In the genomic region with DNA sequence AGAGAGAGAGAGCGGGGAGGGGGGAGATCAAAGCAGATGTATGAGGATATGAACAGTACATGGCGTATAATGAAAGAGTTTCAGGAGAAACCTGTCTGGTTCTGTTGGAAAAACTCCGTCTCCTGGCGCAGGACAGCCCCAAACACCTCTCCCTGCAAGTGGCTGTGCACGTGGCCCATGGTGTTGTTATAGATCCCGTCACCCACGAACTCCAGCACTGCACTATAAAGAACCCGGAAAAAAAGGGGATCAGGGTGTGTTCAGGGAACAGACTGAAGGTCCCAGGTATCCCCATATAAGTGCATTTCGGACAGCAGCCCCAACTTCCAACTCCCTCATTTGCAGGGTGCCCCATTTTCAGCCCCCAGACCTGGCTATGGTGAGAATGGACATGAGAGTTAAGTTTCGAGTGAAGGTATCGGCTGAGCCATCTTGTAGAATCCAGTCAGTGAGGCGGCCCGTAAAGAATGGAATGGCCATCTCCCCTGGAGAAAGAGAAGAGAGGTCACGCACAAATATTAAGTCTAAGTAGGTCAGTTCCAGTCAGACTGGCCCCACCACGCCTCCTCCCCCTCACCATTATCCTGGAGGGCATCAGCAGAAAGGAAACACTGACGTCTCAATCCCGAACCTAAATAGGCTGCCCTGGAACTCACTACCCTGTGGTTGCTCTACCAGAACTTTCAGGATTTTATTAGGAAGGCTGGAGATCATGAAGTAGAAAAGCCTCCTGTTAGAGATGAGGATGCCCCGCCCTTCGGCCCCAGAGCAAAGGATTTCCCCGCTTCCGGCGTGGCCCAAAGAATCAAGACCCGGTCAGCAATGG, we compare ENCODE assay signal across 8 cellular contexts. TPM values are rescaled to one million over a fixed set of nuclear protein-coding genes. Genes with fewer than 3 reads are reported as not detected.
DNase-seq lines count a peak whose midpoint lies in the region; ATAC-seq and TF ChIP-seq lines count a peak whose summit lies in the region.

No MANE protein-coding gene starts in this region.

- CTCF ChIA-PET in CD8-positive, alpha-beta memory T cell (lab: Charles Lee), result interaction anchor here (1.0 to 7.9 kb wide), 8 partner anchors 7 to 132 kb away, joined by 3 to 295 read pairs (median 26); partner anchors contain the start of genes PSMB8 and TAP2

- peak overlapping the region; percentile 97 for H3K27ac ChIP-seq in CD8-positive, alpha-beta memory T cell (ENCODE audit: low read depth, low read length)
- H3K27ac ChIP-seq in lung (ENCODE audit: low read depth in 1 of 2, low read length in 1 of 2) (peak overlapping the region; percentile 97 to 99), tibial artery (peak overlapping the region; percentile 92 to 96)

- no peaks in the 10 kb centered on the region for H3K9me3 Mint-ChIP-seq in CD8-positive, alpha-beta memory T cell
- H3K9me3 Mint-ChIP-seq in central memory CD8-positive, alpha-beta T cell, result no peaks in the 10 kb centered on the region

- intact Hi-C loops in tibial artery (cut with DNase I; ENCODE audit: low total_unique reads), result loop anchor here (2.0 kb wide), 1 partner anchor 13 kb away; the partner anchor contains the start of gene TAP2

- H3K9me3 ChIP-seq in CD8-positive, alpha-beta memory T cell (ENCODE audit: low read length), result no peaks in the 10 kb centered on the region
- H3K9me3 ChIP-seq in lung (ENCODE audit: control insufficient read depth in 2 of 2, insufficient read depth in 1 of 2, low read length in 1 of 2) (no peaks in the 10 kb centered on the region), tibial artery (no peaks in the 10 kb centered on the region)

- peaks cover 73 to 80% (median 77%) of the 10 kb centered on the region in 3 donors for H3K4me1 Mint-ChIP-seq in CD8-positive, alpha-beta memory T cell
- peaks cover 74% of the 10 kb centered on the region for H3K4me1 Mint-ChIP-seq in central memory CD8-positive, alpha-beta T cell

- no peaks in the 10 kb centered on the region for H3K27me3 ChIP-seq in CD8-positive, alpha-beta memory T cell (ENCODE audit: insufficient read depth, low read length, poor library complexity, severe bottlenecking)
- no peaks in the 10 kb centered on the region for H3K27me3 ChIP-seq in lung (ENCODE audit: control insufficient read depth, insufficient read depth)
- no peaks in the 10 kb centered on the region for H3K27me3 ChIP-seq in tibial artery

- WGBS in lung, 2 donors, result 40 to 52% methylated on average over 23 of the region's 23 CpGs

- H3K27ac Mint-ChIP-seq in CD8-positive, alpha-beta memory T cell, result peak overlapping the region; percentile 98 to 100 (median 100)
- H3K27ac Mint-ChIP-seq in central memory CD8-positive, alpha-beta T cell (ENCODE audit: low read depth), result peak overlapping the region; percentile 99

- peaks cover 36 to 92% (median 52%) of the 10 kb centered on the region in 3 donors for H3K36me3 Mint-ChIP-seq in CD8-positive, alpha-beta memory T cell
- H3K36me3 Mint-ChIP-seq in central memory CD8-positive, alpha-beta T cell (ENCODE audit: insufficient read depth), result peaks cover 86% of the 10 kb centered on the region

- peak overlapping the region; percentile 95 to 100 (median 99) for H3K4me3 Mint-ChIP-seq in CD8-positive, alpha-beta memory T cell
- peak overlapping the region; percentile 97 for H3K4me3 Mint-ChIP-seq in central memory CD8-positive, alpha-beta T cell

- H3K4me3 ChIP-seq in CD8-positive, alpha-beta memory T cell (ENCODE audit: low read length), result peak overlapping the region; percentile 90
- peak overlapping the region; percentile 92 for H3K4me3 ChIP-seq in lung
- peak overlapping the region; percentile 78 to 86 for H3K4me3 ChIP-seq in tibial artery

- peaks cover 60% of the 10 kb centered on the region for H3K36me3 ChIP-seq in CD8-positive, alpha-beta memory T cell (ENCODE audit: insufficient read depth, low read length)
- H3K36me3 ChIP-seq in lung (ENCODE audit: control insufficient read depth in 2 of 2, insufficient read depth in 2 of 2, low read length in 2 of 2) (peaks cover 7 to 39% of the 10 kb centered on the region in 2 donors), tibial artery (peaks cover 31 to 39% (median 35%) of the 10 kb centered on the region in 3 donors)

- peaks cover 71% of the 10 kb centered on the region for H3K4me1 ChIP-seq in CD8-positive, alpha-beta memory T cell (ENCODE audit: insufficient read depth, low read length)
- H3K4me1 ChIP-seq in lung (ENCODE audit: control insufficient read depth in 2 of 2, insufficient read depth in 2 of 2, low read length in 2 of 2) (peaks cover 0 to 15% of the 10 kb centered on the region in 2 donors), tibial artery (peaks cover 0 to 21% (median 14%) of the 10 kb centered on the region in 4 donors)

- ATAC-seq in central memory CD8-positive, alpha-beta T cell (replicated peaks; ENCODE audit: extremely low read depth, poor library complexity, severe bottlenecking), result no peak
- ATAC-seq in lung (ENCODE audit: insufficient read depth, low FRiP score) (no peak), HG03135 (IDR thresholded peaks at IDR 0.05; ENCODE audit: unreplicated experiment) (no peak), HG02884 (IDR thresholded peaks at IDR 0.05; ENCODE audit: unreplicated experiment) (no peak)

- no peaks in the 10 kb centered on the region for H3K27me3 Mint-ChIP-seq in CD8-positive, alpha-beta memory T cell
- H3K27me3 Mint-ChIP-seq in central memory CD8-positive, alpha-beta T cell, result no peaks in the 10 kb centered on the region

- peak in 1 of 5 donors; percentile 23 for DNase-seq in CD8-positive, alpha-beta memory T cell
- DNase-seq in NAMALWA (ENCODE audit: low spot score), result peak; percentile 26
- DNase-seq in central memory CD8-positive, alpha-beta T cell (ENCODE audit: low spot score in 2 of 2), result no peak
- DNase-seq in lung (ENCODE audit: low spot score), result no peak
- DNase-seq in tibial artery, result peak; percentile 48 to 80
- DNase-seq in foreskin melanocyte, result no peak

- no peak for TF ChIP-seq CTCF in lung (IDR thresholded peaks at IDR 0.05; ENCODE audit: control extremely low read depth, extremely low read depth)
- no peak for TF ChIP-seq CTCF in tibial artery (IDR thresholded peaks at IDR 0.05)

- POLR2A ChIA-PET in CD8-positive, alpha-beta memory T cell (lab: Charles Lee), result interaction anchor here (5.2 to 5.5 kb wide), 2 partner anchors 10 to 121 kb away, joined by 79 to 350 read pairs; partner anchors contain the start of genes PSMB8 and TAP2

RNA-seq across cellular contexts. Expression of gene TAP1, which starts 1.3 kb away (rescaled TPM):
- 100 to 1,000 TPM; 394 to 407 TPM for total RNA-seq in CD8-positive, alpha-beta memory T cell
- 396 TPM for polyA plus RNA-seq in CD8-positive, alpha-beta memory T cell
- 10 to 100 TPM; 32.6 to 52.1 TPM for total RNA-seq in lung
- 100 to 1,000 TPM in 1 of 2 donors, 10 to 100 TPM in 1; 63.6 to 181 TPM for polyA plus RNA-seq in lung

RNA-seq across cellular contexts. Expression of gene PSMB9, which starts 1.8 kb away (rescaled TPM):
- 100 to 1,000 TPM; 245 to 255 TPM for total RNA-seq in CD8-positive, alpha-beta memory T cell
- polyA plus RNA-seq in CD8-positive, alpha-beta memory T cell, result 597 TPM
- total RNA-seq in lung, result 10 to 100 TPM; 14.4 to 56.6 TPM
- polyA plus RNA-seq in lung, result 100 to 1,000 TPM in 1 of 2 donors, 10 to 100 TPM in 1; 67.2 to 183 TPM

RNA-seq across cellular contexts. Expression of gene PSMB8, which starts 8.4 kb away (rescaled TPM):
- total RNA-seq in CD8-positive, alpha-beta memory T cell, result 100 to 1,000 TPM; 311 to 326 TPM
- 422 TPM for polyA plus RNA-seq in CD8-positive, alpha-beta memory T cell
- 10 to 100 TPM; 40.4 to 79.0 TPM for total RNA-seq in lung
- 100 to 1,000 TPM; 132 to 216 TPM for polyA plus RNA-seq in lung

RNA-seq across cellular contexts. Expression of gene TAP2, which starts 13.7 kb away (rescaled TPM):
- 100 to 1,000 TPM; 221 to 228 TPM for total RNA-seq in CD8-positive, alpha-beta memory T cell
- 35.8 TPM for polyA plus RNA-seq in CD8-positive, alpha-beta memory T cell
- 10 to 100 TPM; 15.2 to 63.2 TPM for total RNA-seq in lung
- polyA plus RNA-seq in lung, result 10 to 100 TPM; 25.3 to 58.7 TPM

RNA-seq across cellular contexts. Expression of gene HLA-DOB, which starts 35.4 kb away (rescaled TPM):
- total RNA-seq in CD8-positive, alpha-beta memory T cell, result under 1 TPM; 0.77 to 0.97 TPM
- 0.62 TPM for polyA plus RNA-seq in CD8-positive, alpha-beta memory T cell
- total RNA-seq in lung, result 1 to 10 TPM; 1.3 to 1.4 TPM
- 1 to 10 TPM; 1.2 to 2.7 TPM for polyA plus RNA-seq in lung

Comparison
In these comparisons a context has a peak if more than half of its experiments do, and no peak if none do; other contexts are left out.
1. DNase-seq: peak in NAMALWA (single experiment) and tibial artery (2 of 2); none in central memory CD8-positive, alpha-beta T cell (0 of 2), lung (single experiment) and foreskin melanocyte (single experiment).
2. RNA of gene TAP1, which starts 1.3 kb away (total RNA-seq): 394 to 407 TPM in CD8-positive, alpha-beta memory T cell; 32.6 to 52.1 TPM in lung; every median in the first group is over 4 times any median in the second.
3. RNA of gene PSMB9, which starts 1.8 kb away (total RNA-seq): 245 to 255 TPM in CD8-positive, alpha-beta memory T cell; 14.4 to 56.6 TPM in lung; every median in the first group is over 4 times any median in the second.
4. Peak in every context shown above with its lines, with median percentiles within 50 percentile points of each other: H3K27ac ChIP-seq and H3K4me3 ChIP-seq.